Comparison of ENCODE assay signal across 9 cellular contexts in the genomic region with DNA sequence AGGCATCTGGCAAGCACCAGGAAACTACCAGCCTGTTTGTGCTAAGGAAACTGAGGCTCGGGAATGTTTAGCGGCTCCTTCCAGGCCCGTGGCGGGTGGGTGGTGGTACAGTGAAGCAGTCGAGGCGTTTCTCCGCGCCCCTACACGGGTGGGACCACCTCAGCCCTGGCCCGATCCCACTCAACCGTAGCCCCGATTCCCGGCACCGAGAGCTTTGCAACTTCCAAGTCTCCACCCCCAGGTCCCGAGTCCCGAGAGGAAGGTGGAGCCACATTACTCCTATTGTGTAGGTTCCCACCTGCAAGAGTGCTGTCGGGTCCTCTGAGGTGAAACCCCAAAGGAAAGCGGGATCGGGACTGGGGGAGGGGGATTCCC. TPM values are rescaled to one million over a fixed set of nuclear protein-coding genes. Genes with fewer than 3 reads are reported as not detected.
DNase-seq lines count a peak whose midpoint lies in the region; ATAC-seq, FAIRE-seq and TF ChIP-seq lines count a peak whose summit lies in the region.
"Had no signal": no experiment of that assay in that cellular context is flagged by ENCODE, and none has a peak within 500 bp of the region (broad histone marks: within the 10 kb centered on the region; RNA-seq: fewer than 3 reads in every experiment).

No MANE protein-coding gene starts in this region.

- H3K27ac ChIP-seq in BLaER1 = peak overlapping the region; percentile 93
- peak overlapping the region; percentile 83; the same call in 1 of the 2 replicates for H3K27ac ChIP-seq in H1 (ENCODE audit: low read depth, low read length)

- TF ChIP-seq POLR2A in H1 (IDR thresholded peaks at IDR 0.05; ENCODE audit: control extremely low read depth in 1 of 2, low read depth in 2 of 2, low read length in 2 of 2) = no peak

- 0 out of 2 replicates have a peak overlapping the region, but pooled peaks have one; percentile 9 for H2BK12ac ChIP-seq in H1 (ENCODE audit: low read depth, low read length)

- H3K36me3 ChIP-seq in BLaER1 = peaks cover 50% of the 10 kb centered on the region
- H3K36me3 ChIP-seq in H1 (ENCODE audit: control insufficient read depth in 2 of 4, insufficient read depth in 4 of 4, low read length in 3 of 4) = peaks cover 0 to 6% (median 0%) of the 10 kb centered on the region in 4 experiments; a peak in 3 of 8 replicates

- no peak overlapping the region for H4K91ac ChIP-seq in H1 (replicated peaks; ENCODE audit: insufficient read length, low read length)

- peak overlapping the region; percentile 83 for H2BK5ac ChIP-seq in H1 (ENCODE audit: low read depth, low read length)

- no peak overlapping the region for H3K14ac ChIP-seq in H1 (ENCODE audit: insufficient read length)

- no peak overlapping the region for H2BK15ac ChIP-seq in H1 (ENCODE audit: low read length)

- H2AK5ac ChIP-seq in H1 (ENCODE audit: low read depth, low read length) = no peak overlapping the region

- no peak overlapping the region for H3K4ac ChIP-seq in H1 (replicated peaks; ENCODE audit: insufficient read length, low read depth, low read length)

- peak overlapping the region; percentile 86 to 94 (median 92) for H3K4me3 Mint-ChIP-seq in naive thymus-derived CD8-positive, alpha-beta T cell

- WGBS in H1 (ENCODE audit: extremely low coverage in 1 of 2, insufficient coverage in 1 of 2, insufficient read length in 1 of 2, insufficient replicate concordance in 2 of 2, low coverage in 1 of 2, low lambda C conversion rate in 2 of 2, missing lambda C conversion rate in 1 of 2), 2 experiments = 3% methylated on average over 19 of the region's 19 CpGs; no CpG with 5 or more reads in 1 of the 2 experiments

- peaks cover 17 to 33% (median 29%) of the 10 kb centered on the region in 4 donors for H3K4me1 Mint-ChIP-seq in naive thymus-derived CD8-positive, alpha-beta T cell

- peak overlapping the region; percentile 19; the same call in 1 of the 2 replicates for H2AFZ ChIP-seq in H1 (ENCODE audit: low read length)

- H3K56ac ChIP-seq in H1 (replicated peaks; ENCODE audit: insufficient read length, low read depth, low read length) = peak overlapping the region; percentile 66

- peak overlapping the region; percentile 86 for H4K5ac ChIP-seq in H1 (ENCODE audit: insufficient read length, low read depth, low read length)

- H3K9me3 Mint-ChIP-seq in naive thymus-derived CD8-positive, alpha-beta T cell = no peaks in the 10 kb centered on the region

- H4K20me1 ChIP-seq in BLaER1 = peaks cover 40% of the 10 kb centered on the region
- peaks cover 2 to 4% of the 10 kb centered on the region in 2 experiments for H4K20me1 ChIP-seq in H1 (replicated peaks in 1 of 2; ENCODE audit: control insufficient read depth in 1 of 2, insufficient read depth in 2 of 2, low read length in 2 of 2)

- H3K27ac Mint-ChIP-seq in naive thymus-derived CD8-positive, alpha-beta T cell = peak overlapping the region in 9 of 10 donors; percentile 80 to 96 (median 92)

- CTCF ChIA-PET in H1 (lab: Charles Lee; ENCODE audit: partially characterized antibody) = interaction anchor here (0.7 to 2.7 kb wide), 19 partner anchors 9 to 198 kb away, joined by 3 to 25 read pairs (median 4); partner anchors contain the start of genes MRPL11, NPAS4, RBM4B and ZDHHC24

- H4K8ac ChIP-seq in H1 (ENCODE audit: extremely low read depth, insufficient read depth, low read length) = peak overlapping the region; percentile 86

- FAIRE-seq in H1 (lab: Jason Lieb, UNC) = no peak

- no peak overlapping the region for H2BK120ac ChIP-seq in H1 (replicated peaks; ENCODE audit: low read depth, low read length)

- H3K79me2 ChIP-seq in H1 (ENCODE audit: control insufficient read depth in 1 of 2, insufficient read depth in 2 of 2, low read length in 2 of 2) = no peaks in the 10 kb centered on the region

- intact Hi-C loops in posterior vena cava (cut with DNase I) = loop anchor here in 1 of 2 donors (2.0 kb wide), 1 partner anchor 181 kb away; no protein-coding TSS in a partner anchor

- H3K4me2 ChIP-seq in BLaER1 (peak overlapping the region; percentile 97), H1 (ENCODE audit: insufficient read depth in 1 of 2, low read depth in 2 of 2, low read length in 2 of 2) (peak overlapping the region; percentile 84)

- peak; percentile 13 for ATAC-seq in GM21576 (IDR thresholded peaks at IDR 0.05; ENCODE audit: unreplicated experiment)
- peak; percentile 15 to 20 for ATAC-seq in naive thymus-derived CD8-positive, alpha-beta T cell

- H3K27me3 ChIP-seq in BLaER1 (no peaks in the 10 kb centered on the region), H1 (replicated peaks in 1 of 4; ENCODE audit: control insufficient read depth in 3 of 4, extremely low read depth in 1 of 4, insufficient read depth in 3 of 4, low read length in 3 of 4) (no peaks in the 10 kb centered on the region)

- no peak for TF ChIP-seq CTCF in H1 (IDR thresholded peaks at IDR 0.05; ENCODE audit: control extremely low read depth in 1 of 3, insufficient read depth in 1 of 3, low read depth in 1 of 3, low read length in 3 of 3)

- H3K9me3 ChIP-seq in BLaER1 = no peaks in the 10 kb centered on the region
- H3K9me3 ChIP-seq in H1 (ENCODE audit: insufficient read depth in 2 of 2, low read depth in 1 of 2, low read length in 1 of 2) = no peaks in the 10 kb centered on the region

- H3K4me3 ChIP-seq in BLaER1 = peak overlapping the region; percentile 89
- peak overlapping the region; percentile 76 to 94 (median 90) for H3K4me3 ChIP-seq in H1 (ENCODE audit: extremely low read depth in 1 of 4, insufficient read depth in 2 of 4, low read depth in 3 of 4, low read length in 4 of 4)

- peak overlapping the region; percentile 94 for H3K9ac ChIP-seq in BLaER1
- H3K9ac ChIP-seq in H1 (replicated peaks in 1 of 4; ENCODE audit: extremely low read depth in 1 of 4, low read depth in 3 of 4, low read length in 3 of 4) = peak overlapping the region; percentile 46 to 86 (median 80)

- no peak for TF ChIP-seq RAD21 in H1 (IDR thresholded peaks at IDR 0.05 in 1 of 2, conservative IDR thresholded peaks at IDR 0.05 in 1 of 2; ENCODE audit: low read depth in 2 of 2, low read length in 2 of 2)

- peak; percentile 88 to 95 for DNase-seq in NCI-H526 (lab: John Stamatoyannopoulos, UW)
- DNase-seq in H1 (ENCODE audit: low read depth in 1 of 2, low spot score in 2 of 2) = no peak
- DNase-seq in naive thymus-derived CD8-positive, alpha-beta T cell = no peak
- DNase-seq in foreskin melanocyte = no peak
- DNase-seq in putamen (ENCODE audit: low spot score) = no peak
- DNase-seq in posterior vena cava (ENCODE audit: low spot score) = no peak

- H3K23me2 ChIP-seq in H1 (ENCODE audit: low read depth, low read length) = peaks cover 5% of the 10 kb centered on the region; the same call in 1 of the 2 replicates

- H3K36me3 Mint-ChIP-seq in naive thymus-derived CD8-positive, alpha-beta T cell = peaks cover 0 to 5% (median 0%) of the 10 kb centered on the region in 3 donors

- H3K18ac ChIP-seq in H1 (ENCODE audit: extremely low read depth, low read length) = peak overlapping the region; percentile 99

- no peaks in the 10 kb centered on the region for H3K79me1 ChIP-seq in H1 (ENCODE audit: low read depth, low read length)

- TF ChIP-seq EP300 in H1 (IDR thresholded peaks at IDR 0.05; ENCODE audit: borderline replicate concordance in 1 of 2, low read depth in 2 of 2, low read length in 2 of 2) = no peak

- no peak overlapping the region for H2BK20ac ChIP-seq in H1 (ENCODE audit: low read length)

- POLR2A ChIA-PET in H1 (lab: Charles Lee; ENCODE audit: partially characterized antibody) = interaction anchor here (0.7 to 6.1 kb wide), 32 partner anchors 10 to 283 kb away, joined by 3 to 85 read pairs (median 6); partner anchors contain the start of genes ACTN3, BBS1, MRPL11 and NPAS4
- POLR2A ChIA-PET in naive thymus-derived CD8-positive, alpha-beta T cell (lab: Charles Lee) = interaction anchor here (0.6 to 2.4 kb wide), 14 partner anchors 11 to 768 kb away, joined by 3 to 46 read pairs (median 6); partner anchors contain the start of genes ACTN3, BBS1, CTSF and KAT5

- peaks cover 14% of the 10 kb centered on the region for H3K4me1 ChIP-seq in BLaER1
- H3K4me1 ChIP-seq in H1 (replicated peaks in 1 of 4; ENCODE audit: control insufficient read depth in 3 of 4, insufficient read depth in 4 of 4, low read length in 3 of 4) = peaks cover 0 to 6% (median under 1%) of the 10 kb centered on the region in 4 experiments; a peak in 3 of 7 replicates

- H3K27me3 Mint-ChIP-seq in naive thymus-derived CD8-positive, alpha-beta T cell = no peaks in the 10 kb centered on the region

- no peak overlapping the region for H3K23ac ChIP-seq in H1 (ENCODE audit: insufficient read length)

RNA-seq across cellular contexts. Expression of gene DPP3, which starts 0.5 kb away (rescaled TPM):
- 82.7 and 86.4 TPM in 2 replicates for total RNA-seq in H1 (2021; fragmentation: NEBNext Ultra II Directional; extraction: Animal tissue kit (Norgen Biotek cat#: 25700))
- 75.1 and 90.6 TPM in 2 replicates for polyA plus RNA-seq in H1 (2011; rRNA removed)
- polyA plus RNA-seq in H1 (2011; cell fraction: cytosol; rRNA removed) = 78.8 TPM
- 231 TPM for polyA plus RNA-seq in H1 (2011; cell fraction: nucleus; rRNA removed)
- 67.1 to 86.6 TPM (median 82.3 TPM) in 4 replicates for polyA plus RNA-seq in H1 (2012, experiment 1 of 2)
- 84.4 TPM for polyA plus RNA-seq in H1 (2012, experiment 2 of 2)
- 35.6 TPM for polyA plus RNA-seq in H1 (2013, experiment 1 of 2)
- polyA plus RNA-seq in H1 (2013, experiment 2 of 2) = 33.7 TPM
- polyA minus RNA-seq in H1 (2011; rRNA and poly(A)+ RNA removed) = 126 TPM in 2 replicates
- 122 TPM for polyA minus RNA-seq in H1 (2011; cell fraction: cytosol; rRNA and poly(A)+ RNA removed)
- polyA minus RNA-seq in H1 (2011; cell fraction: nucleus; rRNA and poly(A)+ RNA removed) = 94.0 TPM
- total RNA-seq in naive thymus-derived CD8-positive, alpha-beta T cell = 10 to 100 TPM; 20.0 to 23.7 TPM
- polyA plus RNA-seq in naive thymus-derived CD8-positive, alpha-beta T cell = 10 to 100 TPM; 20.0 to 25.4 (median 20.5) TPM
- total RNA-seq in posterior vena cava = 10 to 100 TPM; 27.1 to 29.4 TPM

RNA-seq across cellular contexts. Expression of gene PELI3, which starts 13.0 kb away (rescaled TPM):
- total RNA-seq in H1 (2021; fragmentation: NEBNext Ultra II Directional; extraction: Animal tissue kit (Norgen Biotek cat#: 25700)) = 7.6 TPM in 2 replicates
- 5.2 and 7.6 TPM in 2 replicates for polyA plus RNA-seq in H1 (2011; rRNA removed)
- 5.3 TPM for polyA plus RNA-seq in H1 (2011; cell fraction: cytosol; rRNA removed)
- polyA plus RNA-seq in H1 (2011; cell fraction: nucleus; rRNA removed) = 9.8 TPM
- polyA plus RNA-seq in H1 (2012, experiment 1 of 2) = 3.7 to 8.0 TPM (median 5.7 TPM) in 4 replicates
- polyA plus RNA-seq in H1 (2012, experiment 2 of 2) = 5.6 TPM
- polyA plus RNA-seq in H1 (2013, experiment 1 of 2) = 3.1 TPM
- polyA plus RNA-seq in H1 (2013, experiment 2 of 2) = 3.5 TPM
- 7.4 and 11.2 TPM in 2 replicates for polyA minus RNA-seq in H1 (2011; rRNA and poly(A)+ RNA removed)
- 6.5 TPM for polyA minus RNA-seq in H1 (2011; cell fraction: cytosol; rRNA and poly(A)+ RNA removed)
- polyA minus RNA-seq in H1 (2011; cell fraction: nucleus; rRNA and poly(A)+ RNA removed) = 18.7 TPM
- total RNA-seq in naive thymus-derived CD8-positive, alpha-beta T cell = 10 to 100 TPM; 15.0 to 16.3 TPM
- polyA plus RNA-seq in naive thymus-derived CD8-positive, alpha-beta T cell = 1 to 10 TPM; 2.7 to 4.1 (median 3.4) TPM
- 10 to 100 TPM; 12.4 to 13.0 TPM for total RNA-seq in posterior vena cava

RNA-seq across cellular contexts. Expression of gene BBS1, which starts 30.7 kb away (rescaled TPM):
- total RNA-seq in H1 (2021; fragmentation: NEBNext Ultra II Directional; extraction: Animal tissue kit (Norgen Biotek cat#: 25700)) = 19.1 and 22.1 TPM in 2 replicates
- 19.5 and 33.7 TPM in 2 replicates for polyA plus RNA-seq in H1 (2011; rRNA removed)
- polyA plus RNA-seq in H1 (2011; cell fraction: cytosol; rRNA removed) = 26.9 TPM
- polyA plus RNA-seq in H1 (2011; cell fraction: nucleus; rRNA removed) = 59.4 TPM
- polyA plus RNA-seq in H1 (2012, experiment 1 of 2) = 18.6 to 24.3 TPM (median 22.4 TPM) in 4 replicates
- 14.7 TPM for polyA plus RNA-seq in H1 (2012, experiment 2 of 2)
- polyA plus RNA-seq in H1 (2013, experiment 1 of 2) = 11.0 TPM
- polyA plus RNA-seq in H1 (2013, experiment 2 of 2) = 10.8 TPM
- polyA minus RNA-seq in H1 (2011; rRNA and poly(A)+ RNA removed) = 23.6 and 31.8 TPM in 2 replicates
- polyA minus RNA-seq in H1 (2011; cell fraction: cytosol; rRNA and poly(A)+ RNA removed) = 32.1 TPM
- polyA minus RNA-seq in H1 (2011; cell fraction: nucleus; rRNA and poly(A)+ RNA removed) = 30.9 TPM
- 10 to 100 TPM; 31.7 to 32.8 TPM for total RNA-seq in naive thymus-derived CD8-positive, alpha-beta T cell
- polyA plus RNA-seq in naive thymus-derived CD8-positive, alpha-beta T cell = 10 to 100 TPM in 2 of 3 donors, 1 to 10 TPM in 1; 9.4 to 11.9 (median 11.2) TPM
- total RNA-seq in posterior vena cava = 10 to 100 TPM; 23.4 to 31.1 TPM

RNA-seq across cellular contexts. Expression of gene MRPL11, which starts 41.1 kb away (rescaled TPM):
- total RNA-seq in H1 (2021; fragmentation: NEBNext Ultra II Directional; extraction: Animal tissue kit (Norgen Biotek cat#: 25700)) = 141 and 152 TPM in 2 replicates
- polyA plus RNA-seq in H1 (2011; rRNA removed) = 105 and 106 TPM in 2 replicates
- 116 TPM for polyA plus RNA-seq in H1 (2011; cell fraction: cytosol; rRNA removed)
- polyA plus RNA-seq in H1 (2011; cell fraction: nucleus; rRNA removed) = 102 TPM
- polyA plus RNA-seq in H1 (2012, experiment 1 of 2) = 161 to 181 TPM (median 177 TPM) in 4 replicates
- 290 TPM for polyA plus RNA-seq in H1 (2012, experiment 2 of 2)
- polyA plus RNA-seq in H1 (2013, experiment 1 of 2) = 187 TPM
- 199 TPM for polyA plus RNA-seq in H1 (2013, experiment 2 of 2)
- 45.4 and 61.3 TPM in 2 replicates for polyA minus RNA-seq in H1 (2011; rRNA and poly(A)+ RNA removed)
- 31.3 TPM for polyA minus RNA-seq in H1 (2011; cell fraction: cytosol; rRNA and poly(A)+ RNA removed)
- polyA minus RNA-seq in H1 (2011; cell fraction: nucleus; rRNA and poly(A)+ RNA removed) = 11.6 TPM
- 10 to 100 TPM; 24.8 to 24.9 TPM for total RNA-seq in naive thymus-derived CD8-positive, alpha-beta T cell
- polyA plus RNA-seq in naive thymus-derived CD8-positive, alpha-beta T cell = 10 to 100 TPM; 86.9 to 98.2 (median 87.9) TPM
- 10 to 100 TPM; 36.5 to 37.2 TPM for total RNA-seq in posterior vena cava

RNA-seq across cellular contexts. Expression of gene NPAS4, which starts 58.9 kb away (rescaled TPM):
- total RNA-seq in H1 (2021; fragmentation: NEBNext Ultra II Directional; extraction: Animal tissue kit (Norgen Biotek cat#: 25700)) = 0.88 and 0.99 TPM in 2 replicates
- polyA plus RNA-seq in H1 (2011; rRNA removed) = 0.73 and 0.77 TPM in 2 replicates
- 0.54 TPM for polyA plus RNA-seq in H1 (2011; cell fraction: cytosol; rRNA removed)
- 2.0 TPM for polyA plus RNA-seq in H1 (2011; cell fraction: nucleus; rRNA removed)
- polyA plus RNA-seq in H1 (2012, experiment 1 of 2) = 0.58 to 1.2 TPM (median 0.85 TPM) in 4 replicates
- 0.28 TPM for polyA plus RNA-seq in H1 (2012, experiment 2 of 2)
- polyA plus RNA-seq in H1 (2013, experiment 1 of 2) = 0.24 TPM
- polyA plus RNA-seq in H1 (2013, experiment 2 of 2) = 0.18 TPM
- polyA minus RNA-seq in H1 (2011; rRNA and poly(A)+ RNA removed) = 0.12 and 0.66 TPM in 2 replicates
- 0.44 TPM for polyA minus RNA-seq in H1 (2011; cell fraction: cytosol; rRNA and poly(A)+ RNA removed)
- polyA minus RNA-seq in H1 (2011; cell fraction: nucleus; rRNA and poly(A)+ RNA removed) = 0.40 TPM
- not detected for total RNA-seq in naive thymus-derived CD8-positive, alpha-beta T cell
- polyA plus RNA-seq in naive thymus-derived CD8-positive, alpha-beta T cell = not detected
- 1 to 10 TPM; 2.6 to 6.5 TPM for total RNA-seq in posterior vena cava
- total RNA-seq: M059J had no signal

Comparison
In these comparisons a context has a peak if more than half of its experiments do, and no peak if none do; other contexts are left out.
1. DNase-seq: peak in NCI-H526 (2 of 2); none in H1 (0 of 2), naive thymus-derived CD8-positive, alpha-beta T cell (0 of 10), foreskin melanocyte (single experiment), putamen (single experiment) and posterior vena cava (single experiment).